In the genomic region with DNA sequence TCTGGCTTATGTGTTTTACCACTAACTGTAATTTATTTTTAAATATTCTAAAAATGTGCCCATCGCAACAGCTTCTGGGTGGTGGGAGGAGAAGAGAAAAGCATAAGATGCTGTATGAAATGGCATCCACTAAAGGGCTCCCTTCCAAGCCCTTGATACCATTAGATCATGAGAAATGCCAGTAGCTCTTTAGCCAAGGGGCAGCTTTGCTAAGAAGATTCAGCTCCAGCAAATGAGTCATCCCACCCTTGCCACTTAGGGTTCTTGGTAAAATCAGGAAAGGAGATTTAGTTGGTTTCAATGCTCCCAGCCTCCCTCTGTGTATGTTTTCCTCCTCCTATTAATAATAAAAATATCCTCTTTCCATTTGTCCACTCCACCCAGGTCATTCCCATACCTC, we compare ENCODE assay signal across 21 cellular contexts.
DNase-seq lines count a peak whose midpoint lies in the region; ATAC-seq lines count a peak whose summit lies in the region.
"Had no signal": no experiment of that assay in that cellular context is flagged by ENCODE, and none has a peak within 500 bp of the region (broad histone marks: within the 10 kb centered on the region; RNA-seq: fewer than 3 reads in every experiment).

No MANE protein-coding gene starts in this region.

- no peak overlapping the region for H3K9ac ChIP-seq in BLaER1

- peaks cover 13% of the 10 kb centered on the region for H3K4me1 ChIP-seq in BLaER1
- H3K4me1 ChIP-seq: A549, BE2C, SJSA1 had no signal

- H4K20me1 ChIP-seq in BLaER1, result no peaks in the 10 kb centered on the region

- no peaks in the 10 kb centered on the region for H3K9me3 ChIP-seq in BLaER1
- H3K9me3 ChIP-seq: A549, BE2C, SJSA1 had no signal

- H3K4me2 ChIP-seq in BLaER1, result peak overlapping the region; percentile 52
- H3K4me2 ChIP-seq: A549 had no signal

- DNase-seq in M059J (ENCODE audit: low read depth) (peak; percentile 37), astrocyte of the hippocampus (ENCODE audit: low read depth, low spot score) (peak; percentile 29), kidney tubule cell (ENCODE audit: low spot score) (peak; percentile 21), DMS79 (lab: John Stamatoyannopoulos, UW) (no peak), cortex of kidney (lab: John Stamatoyannopoulos, UW) (no peak)
- DNase-seq: BE2C; CD4-positive, alpha-beta T cell; COR-L47; DND-41; NCI-H1105; NCI-H146; NCI-H2029 treated with DMSO at 0.1 percent for 48 hours; NCI-H526 treated with DMSO at 0.1 percent for 48 hours had no signal

- ATAC-seq in HG03175 (IDR thresholded peaks at IDR 0.05; ENCODE audit: unreplicated experiment) (no peak), GM19397 (IDR thresholded peaks at IDR 0.05; ENCODE audit: unreplicated experiment) (no peak)
- ATAC-seq: A549, HepG2, K562, Right ventricle myocardium inferior had no signal

- H3K4me3 ChIP-seq in BLaER1, result no peak overlapping the region
- H3K4me3 ChIP-seq: A549, K562, SJSA1 had no signal

- no peaks in the 10 kb centered on the region for H3K36me3 ChIP-seq in BLaER1
- H3K36me3 ChIP-seq: BE2C, SJSA1 had no signal

- no peak overlapping the region for H3K27ac ChIP-seq in BLaER1
- H3K27ac ChIP-seq: A549, SJSA1 had no signal

- H3K27me3 ChIP-seq in BLaER1, result no peaks in the 10 kb centered on the region
- H3K27me3 ChIP-seq: BE2C, SJSA1 had no signal

Comparison
In these comparisons a context has a peak if more than half of its experiments do, and no peak if none do; other contexts are left out.
1. DNase-seq: peak in M059J (single experiment), astrocyte of the hippocampus (single experiment) and kidney tubule cell (single experiment); none in DMS79 (single experiment) and cortex of kidney (single experiment).